20 cellular contexts compared by ENCODE assay signal in the genomic region with DNA sequence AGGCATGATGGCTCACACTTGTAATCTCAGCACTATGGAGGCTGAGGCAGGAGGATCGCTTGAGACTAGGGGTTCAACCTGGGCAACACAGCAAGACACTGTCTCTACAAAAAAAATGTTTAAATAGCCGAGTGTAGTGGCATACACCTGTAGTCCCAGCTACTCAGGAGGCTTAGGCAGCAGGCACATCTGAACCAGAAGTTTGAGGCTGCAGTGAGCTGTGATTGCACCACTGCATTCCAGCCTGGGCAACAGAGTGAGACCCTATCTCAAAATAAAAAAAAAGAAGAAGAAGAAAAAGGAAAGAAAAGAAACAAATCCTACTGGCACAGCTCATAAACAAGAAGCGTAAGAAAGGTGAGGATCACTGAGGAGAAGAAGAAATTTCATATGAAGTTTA. TPM values are rescaled to one million over a fixed set of nuclear protein-coding genes. Genes with fewer than 3 reads are reported as not detected.
A peak's percentile ranks its signal among the peaks of the same experiment; 100 is the strongest.
DNase-seq lines count a peak whose midpoint lies in the region; ATAC-seq and TF ChIP-seq lines count a peak whose summit lies in the region.
"Had no signal": no experiment of that assay in that cellular context is flagged by ENCODE, and none has a peak within 500 bp of the region (broad histone marks: within the 10 kb centered on the region; RNA-seq: fewer than 3 reads in every experiment).

No MANE protein-coding gene starts in this region.

- H3K36me3 ChIP-seq in CD4-positive, CD25-positive, alpha-beta regulatory T cell (ENCODE audit: control insufficient read depth, insufficient read depth, low read length) = peaks cover 28% of the 10 kb centered on the region
- peaks cover 8% of the 10 kb centered on the region for H3K36me3 ChIP-seq in CD8-positive, alpha-beta T cell (ENCODE audit: insufficient read depth, low read length)
- H3K36me3 ChIP-seq in naive thymus-derived CD4-positive, alpha-beta T cell (ENCODE audit: control insufficient read depth in 2 of 3, insufficient read depth in 3 of 3, low read length in 3 of 3) = peaks cover 4 to 18% (median 10%) of the 10 kb centered on the region in 3 experiments
- no peaks in the 10 kb centered on the region for H3K36me3 ChIP-seq in hepatocyte (replicated peaks; ENCODE audit: insufficient read depth, low read depth)

- peak overlapping the region in 2 of 3 donors; percentile 7 to 31 for H3K27ac Mint-ChIP-seq in CD4-positive, CD25-positive, alpha-beta regulatory T cell
- peak overlapping the region; percentile 7 for H3K27ac Mint-ChIP-seq in CD8-positive, alpha-beta T cell
- no peak overlapping the region for H3K27ac Mint-ChIP-seq in WTC11
- H3K27ac Mint-ChIP-seq in naive thymus-derived CD4-positive, alpha-beta T cell = peak overlapping the region in 7 of 9 donors; percentile 4 to 66 (median 56)
- H3K27ac Mint-ChIP-seq: B cell, GM23338, HFFc6 had no signal

- H3K9me2 ChIP-seq in hepatocyte (replicated peaks; ENCODE audit: insufficient read depth) = no peaks in the 10 kb centered on the region

- H3K4me2 ChIP-seq in hepatocyte = no peak overlapping the region
- H3K4me2 ChIP-seq: BLaER1 treated with 17β-estradiol and CSF1 and Interleukin-3, amounts not matched to agents 10 nM and 100 nM; GM23338 had no signal

- peaks cover 16 to 36% (median 29%) of the 10 kb centered on the region in 4 donors for H3K4me1 Mint-ChIP-seq in CD4-positive, CD25-positive, alpha-beta regulatory T cell
- peaks cover 16% of the 10 kb centered on the region for H3K4me1 Mint-ChIP-seq in CD8-positive, alpha-beta T cell (ENCODE audit: low read depth)
- peaks cover 6% of the 10 kb centered on the region for H3K4me1 Mint-ChIP-seq in WTC11
- peaks cover 3 to 37% (median 25%) of the 10 kb centered on the region in 7 donors for H3K4me1 Mint-ChIP-seq in naive thymus-derived CD4-positive, alpha-beta T cell

- H3K9me3 Mint-ChIP-seq in CD4-positive, CD25-positive, alpha-beta regulatory T cell = no peaks in the 10 kb centered on the region
- no peaks in the 10 kb centered on the region for H3K9me3 Mint-ChIP-seq in CD8-positive, alpha-beta T cell
- H3K9me3 Mint-ChIP-seq in WTC11 = peaks cover 5% of the 10 kb centered on the region; the same call in 1 of the 2 replicates
- no peaks in the 10 kb centered on the region for H3K9me3 Mint-ChIP-seq in naive thymus-derived CD4-positive, alpha-beta T cell
- H3K9me3 Mint-ChIP-seq: GM23338, HFFc6 had no signal

- POLR2A ChIA-PET in CD8-positive, alpha-beta T cell (lab: Charles Lee) = no interaction called here
- POLR2A ChIA-PET in WTC11 (lab: Charles Lee) = no interaction called here
- POLR2A ChIA-PET in naive thymus-derived CD4-positive, alpha-beta T cell (lab: Charles Lee) = no interaction called here

- no peaks in the 10 kb centered on the region for H3K79me2 ChIP-seq in hepatocyte

- H3K27me3 ChIP-seq in CD4-positive, CD25-positive, alpha-beta regulatory T cell (ENCODE audit: control insufficient read depth, insufficient read depth, low read length) = no peaks in the 10 kb centered on the region
- H3K27me3 ChIP-seq in CD8-positive, alpha-beta T cell (ENCODE audit: insufficient read depth, low read length) = no peaks in the 10 kb centered on the region
- no peaks in the 10 kb centered on the region for H3K27me3 ChIP-seq in naive thymus-derived CD4-positive, alpha-beta T cell (ENCODE audit: control insufficient read depth in 2 of 2, insufficient read depth in 2 of 2, low read length in 2 of 2)
- H3K27me3 ChIP-seq in hepatocyte = no peaks in the 10 kb centered on the region
- H3K27me3 ChIP-seq: BLaER1 treated with 17β-estradiol and CSF1 and Interleukin-3, amounts not matched to agents 10 nM and 100 nM had no signal

- no peak overlapping the region for H3K4me3 ChIP-seq in CD4-positive, CD25-positive, alpha-beta regulatory T cell (ENCODE audit: low read depth, low read length)
- no peak overlapping the region for H3K4me3 ChIP-seq in CD8-positive, alpha-beta T cell (ENCODE audit: low read depth, low read length)
- H3K4me3 ChIP-seq in naive thymus-derived CD4-positive, alpha-beta T cell (ENCODE audit: low read length) = no peak overlapping the region
- no peak overlapping the region for H3K4me3 ChIP-seq in hepatocyte
- H3K4me3 ChIP-seq: BLaER1 treated with 17β-estradiol and CSF1 and Interleukin-3, amounts not matched to agents 10 nM and 100 nM; GM12878; GM23338 had no signal

- no peaks in the 10 kb centered on the region for H4K20me1 ChIP-seq in hepatocyte (ENCODE audit: insufficient read depth, poor library complexity, severe bottlenecking)
- H4K20me1 ChIP-seq: BLaER1 treated with 17β-estradiol and CSF1 and Interleukin-3, amounts not matched to agents 10 nM and 100 nM had no signal

- DNase-seq in CD4-positive, CD25-positive, alpha-beta regulatory T cell = no peak
- DNase-seq in CD8-positive, alpha-beta T cell = no peak
- DNase-seq in WTC11 (ENCODE audit: low spot score) (no peak), left cardiac atrium (no peak), hepatocyte (ENCODE audit: low spot score) (no peak)
- no peak for DNase-seq in naive thymus-derived CD4-positive, alpha-beta T cell
- DNase-seq: Calu3, DMS 273 treated with DMSO at 0.1 percent for 48 hours, DMS53, DND-41, EL, HCEC 1CT, HFFc6, IMR-90, KBM-7 had no signal

- 94% methylated on average over 3 of the region's 3 CpGs for WGBS in hepatocyte (ENCODE audit: low lambda C conversion rate, missing lambda C conversion rate)

- no peaks in the 10 kb centered on the region for H3K9me3 ChIP-seq in CD4-positive, CD25-positive, alpha-beta regulatory T cell (ENCODE audit: control insufficient read depth in 2 of 2, low read length in 2 of 2)
- no peaks in the 10 kb centered on the region for H3K9me3 ChIP-seq in CD8-positive, alpha-beta T cell (ENCODE audit: low read length)
- no peaks in the 10 kb centered on the region for H3K9me3 ChIP-seq in naive thymus-derived CD4-positive, alpha-beta T cell (ENCODE audit: control insufficient read depth in 2 of 3, low read length in 3 of 3)
- H3K9me3 ChIP-seq in hepatocyte (ENCODE audit: low read depth) = no peaks in the 10 kb centered on the region
- H3K9me3 ChIP-seq: BLaER1 treated with 17β-estradiol and CSF1 and Interleukin-3, amounts not matched to agents 10 nM and 100 nM had no signal

- H3K27me3 Mint-ChIP-seq in CD4-positive, CD25-positive, alpha-beta regulatory T cell = no peaks in the 10 kb centered on the region
- no peaks in the 10 kb centered on the region for H3K27me3 Mint-ChIP-seq in CD8-positive, alpha-beta T cell (ENCODE audit: low read depth)
- H3K27me3 Mint-ChIP-seq in WTC11 (ENCODE audit: low read depth) = no peaks in the 10 kb centered on the region
- no peaks in the 10 kb centered on the region for H3K27me3 Mint-ChIP-seq in naive thymus-derived CD4-positive, alpha-beta T cell
- H3K27me3 Mint-ChIP-seq: B cell had no signal

- H3K36me3 Mint-ChIP-seq in CD4-positive, CD25-positive, alpha-beta regulatory T cell = peaks cover 37% of the 10 kb centered on the region
- peaks cover 53% of the 10 kb centered on the region for H3K36me3 Mint-ChIP-seq in CD8-positive, alpha-beta T cell
- peaks cover 15% of the 10 kb centered on the region for H3K36me3 Mint-ChIP-seq in WTC11
- H3K36me3 Mint-ChIP-seq in naive thymus-derived CD4-positive, alpha-beta T cell = peaks cover 3 to 43% (median 27%) of the 10 kb centered on the region in 5 donors

- H3K4me3 Mint-ChIP-seq in CD4-positive, CD25-positive, alpha-beta regulatory T cell = no peak overlapping the region
- no peak overlapping the region for H3K4me3 Mint-ChIP-seq in CD8-positive, alpha-beta T cell
- no peak overlapping the region for H3K4me3 Mint-ChIP-seq in WTC11
- no peak overlapping the region for H3K4me3 Mint-ChIP-seq in naive thymus-derived CD4-positive, alpha-beta T cell
- H3K4me3 Mint-ChIP-seq: B cell, GM23338, HFFc6 had no signal

- no peaks in the 10 kb centered on the region for H3K4me1 ChIP-seq in CD4-positive, CD25-positive, alpha-beta regulatory T cell (ENCODE audit: control insufficient read depth, insufficient read depth, low read length, poor library complexity, severe bottlenecking)
- H3K4me1 ChIP-seq in CD8-positive, alpha-beta T cell (ENCODE audit: insufficient read depth, low read length) = no peaks in the 10 kb centered on the region
- no peaks in the 10 kb centered on the region for H3K4me1 ChIP-seq in naive thymus-derived CD4-positive, alpha-beta T cell (ENCODE audit: control insufficient read depth in 2 of 2, insufficient read depth in 2 of 2, low read length in 2 of 2)
- no peaks in the 10 kb centered on the region for H3K4me1 ChIP-seq in hepatocyte (ENCODE audit: insufficient read depth)
- H3K4me1 ChIP-seq: BLaER1 treated with 17β-estradiol and CSF1 and Interleukin-3, amounts not matched to agents 10 nM and 100 nM had no signal

- H2AFZ ChIP-seq in hepatocyte = no peak overlapping the region
- H2AFZ ChIP-seq: GM23338 had no signal

- ATAC-seq in CD4-positive, CD25-positive, alpha-beta regulatory T cell (ENCODE audit: low read depth in 2 of 2) = no peak
- ATAC-seq in CD8-positive, alpha-beta T cell = no peak
- ATAC-seq in WTC11 (no peak), left cardiac atrium (no peak), GM19328 (IDR thresholded peaks at IDR 0.05; ENCODE audit: unreplicated experiment) (no peak)
- no peak for ATAC-seq in naive thymus-derived CD4-positive, alpha-beta T cell
- ATAC-seq: GM12878, GM23338 had no signal

- H3K27ac ChIP-seq in CD4-positive, CD25-positive, alpha-beta regulatory T cell (ENCODE audit: insufficient read depth, low read length, poor library complexity, severe bottlenecking) = no peak overlapping the region
- H3K27ac ChIP-seq in CD8-positive, alpha-beta T cell (ENCODE audit: low read depth, low read length) = no peak overlapping the region
- no peak overlapping the region for H3K27ac ChIP-seq in naive thymus-derived CD4-positive, alpha-beta T cell (ENCODE audit: low read depth, low read length)
- no peak overlapping the region for H3K27ac ChIP-seq in hepatocyte
- H3K27ac ChIP-seq: BLaER1 treated with 17β-estradiol and CSF1 and Interleukin-3, amounts not matched to agents 10 nM and 100 nM had no signal

- intact Hi-C loops in CD8-positive, alpha-beta T cell (cut with DNase I, micrococcal nuclease) = no loop called here
- intact Hi-C loops in naive thymus-derived CD4-positive, alpha-beta T cell (cut with micrococcal nuclease) = no loop called here
- intact Hi-C loops in left cardiac atrium (cut with DNase I) = no loop called here

- CTCF ChIA-PET in CD8-positive, alpha-beta T cell (lab: Charles Lee) = interaction anchor here (1.1 kb wide), 1 partner anchor 91 kb away, joined by 3 read pairs; no protein-coding TSS in a partner anchor
- CTCF ChIA-PET in WTC11 (lab: Charles Lee) = interaction anchor here (0.9 kb wide), 1 partner anchor 9 kb away, joined by 4 read pairs; no protein-coding TSS in a partner anchor
- CTCF ChIA-PET in naive thymus-derived CD4-positive, alpha-beta T cell (lab: Charles Lee) = interaction anchor here (0.8 to 1.0 kb wide), 2 partner anchors 9 to 12 kb away, joined by 3 read pairs; no protein-coding TSS in a partner anchor

- TF ChIP-seq CTCF in CD8-positive, alpha-beta T cell (IDR thresholded peaks at IDR 0.05) = no peak
- TF ChIP-seq CTCF in WTC11 (IDR thresholded peaks at IDR 0.05) = no peak
- TF ChIP-seq CTCF in hepatocyte (IDR thresholded peaks at IDR 0.05; ENCODE audit: poor library complexity) = no peak

RNA-seq across cellular contexts. Expression of a gene that starts 19.9 kb away (rescaled TPM):
- total RNA-seq in CD4-positive, CD25-positive, alpha-beta regulatory T cell = 23.3 TPM
- polyA plus RNA-seq in CD4-positive, CD25-positive, alpha-beta regulatory T cell = 10 to 100 TPM; 15.1 to 20.8 (median 18.0) TPM
- 1 to 10 TPM; 4.8 to 5.4 TPM for total RNA-seq in CD8-positive, alpha-beta T cell
- total RNA-seq in WTC11 (2021) = 9.8 to 14.7 TPM (median 10.5 TPM) in 3 replicates
- total RNA-seq in naive thymus-derived CD4-positive, alpha-beta T cell = 10 to 100 TPM; 13.8 to 32.5 (median 22.8) TPM
- polyA plus RNA-seq in naive thymus-derived CD4-positive, alpha-beta T cell = 10 to 100 TPM; 12.0 to 18.7 TPM
- 1 to 10 TPM; 5.5 to 6.8 TPM for total RNA-seq in left cardiac atrium
- 9.9 and 16.0 TPM in 2 replicates for total RNA-seq in hepatocyte
- 7.4 and 7.6 TPM in 2 replicates for polyA plus RNA-seq in hepatocyte

RNA-seq across cellular contexts. Expression of a gene that starts 19.9 kb away (rescaled TPM):
- 20.3 TPM for total RNA-seq in CD4-positive, CD25-positive, alpha-beta regulatory T cell
- 10 to 100 TPM in 3 of 4 donors, 1 to 10 TPM in 1; 9.5 to 18.7 (median 11.1) TPM for polyA plus RNA-seq in CD4-positive, CD25-positive, alpha-beta regulatory T cell
- total RNA-seq in CD8-positive, alpha-beta T cell = 1 to 10 TPM; 5.6 to 7.1 TPM
- total RNA-seq in WTC11 (2021) = 36.6 to 43.0 TPM (median 36.9 TPM) in 3 replicates
- total RNA-seq in naive thymus-derived CD4-positive, alpha-beta T cell = 10 to 100 TPM in 1 of 5 experiments, 1 to 10 TPM in 4; 2.4 to 53.6 (median 2.7) TPM
- polyA plus RNA-seq in naive thymus-derived CD4-positive, alpha-beta T cell = 1 to 10 TPM; 1.3 to 2.4 TPM
- total RNA-seq in left cardiac atrium = 1 to 10 TPM in 1 of 2 donors, under 1 TPM in 1; 0.29 to 1.2 TPM
- 5.6 and 6.5 TPM in 2 replicates for total RNA-seq in hepatocyte
- 3.9 and 5.6 TPM in 2 replicates for polyA plus RNA-seq in hepatocyte
